24 cellular contexts compared by ENCODE assay signal in genomic region chr5:59807806-59808205, GRCh38.
"Had no signal": no experiment of that assay in that cellular context is flagged by ENCODE, and none has a peak within 500 bp of the region (broad histone marks: within the 10 kb centered on the region; RNA-seq: fewer than 3 reads in every experiment).

No MANE protein-coding gene starts in this region.

- DNase-seq: IMR-90, Karpas-422, KG1, MM.1S, NCI-H1092 treated with DMSO at 0.1 percent for 48 hours, NCI-H1436, NCI-H187, NCI-H2029, NCI-H2081 treated with DMSO at 0.1 percent for 48 hours, NCI-H2171, NCI-H226, NCI-H446, NCI-H510A, NCI-H524 treated with DMSO at 0.1 percent for 48 hours, NCI-H69, NCI-H774, OCI-M1, PC-9, Peyer's patch, SHP77 treated with DMSO at 0.1 percent for 48 hours, SJCRH30 had no signal

- H3K4me2 ChIP-seq: PC-9 had no signal

- H3K27ac ChIP-seq: PC-9, Peyer's patch, SJCRH30 had no signal

- H3K4me3 ChIP-seq: PC-9, Peyer's patch, SJCRH30 had no signal

- H3K9me3 ChIP-seq: Peyer's patch, SJCRH30 had no signal

- ATAC-seq: HepG2, Right ventricle myocardium inferior, SK-N-SH treated with all-trans-retinoic acid at 6 μM for 48 hours had no signal

- H3K27me3 ChIP-seq: Peyer's patch, SJCRH30 had no signal

- H2AFZ ChIP-seq: PC-9 had no signal

- H3K4me1 ChIP-seq: SJCRH30 had no signal

- H3K36me3 ChIP-seq: Peyer's patch, SJCRH30 had no signal
